24 cellular contexts compared by ENCODE assay signal in the genomic region with DNA sequence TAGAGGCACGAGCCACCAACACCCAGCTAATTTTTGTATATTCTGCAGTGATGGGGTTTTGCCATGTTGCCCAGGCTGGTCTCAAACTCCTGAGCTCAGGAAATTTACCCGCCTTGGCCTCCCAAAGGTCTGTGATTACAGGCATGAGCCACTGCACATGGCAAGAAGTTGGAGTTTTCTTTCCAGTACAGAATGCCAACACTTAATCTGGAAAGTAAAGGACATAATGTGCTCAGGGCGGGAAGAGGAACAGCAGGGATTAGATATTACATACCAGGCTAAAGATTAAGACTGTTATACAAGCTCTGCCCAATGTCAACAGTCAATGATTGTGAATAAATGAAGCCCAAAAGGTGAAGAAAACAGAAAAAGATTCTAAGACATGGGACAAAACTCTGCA. TPM values are rescaled to one million over a fixed set of nuclear protein-coding genes. Genes with fewer than 3 reads are reported as not detected.
"Had no signal": no experiment of that assay in that cellular context is flagged by ENCODE, and none has a peak within 500 bp of the region (broad histone marks: within the 10 kb centered on the region; RNA-seq: fewer than 3 reads in every experiment).

No MANE protein-coding gene starts in this region.

- H3K9me3 ChIP-seq: MG63, SJSA1 had no signal

- H3K4me3 ChIP-seq: MG63, SJSA1, SK-N-MC had no signal

- H3K27me3 ChIP-seq: MG63 had no signal

- FAIRE-seq: RCC 7860 had no signal

- H3K27ac ChIP-seq: SJSA1, SK-N-MC had no signal

- H3K36me3 ChIP-seq: MG63, SJSA1 had no signal

- DNase-seq: IMR-90, Karpas-422, KG1, MG63, NCI-H1092, NCI-H1105 treated with DMSO at 0.1 percent for 48 hours, NCI-H1417 treated with DMSO at 0.1 percent for 48 hours, NCI-H146, NCI-H1694 treated with DMSO at 0.1 percent for 48 hours, NCI-H1930, NCI-H2081, NCI-H2107, NCI-H2227 treated with DMSO at 0.1 percent for 48 hours, NCI-H510A, NCI-H524 treated with DMSO at 0.1 percent for 48 hours, NCI-H69, NCI-H774, Right ventricle myocardium superior, RPMI8226, SIG-M5 had no signal

- H3K4me1 ChIP-seq: SJSA1 had no signal

RNA-seq across cellular contexts. Expression of gene AGXT2, which starts 47.2 kb away (rescaled TPM):
- total RNA-seq: HT-29, IMR-90, Right ventricle myocardium superior, SJSA1 had no signal
- polyA plus RNA-seq: IMR-90 had no signal
